8 cellular contexts compared by ENCODE assay signal in the genomic region with DNA sequence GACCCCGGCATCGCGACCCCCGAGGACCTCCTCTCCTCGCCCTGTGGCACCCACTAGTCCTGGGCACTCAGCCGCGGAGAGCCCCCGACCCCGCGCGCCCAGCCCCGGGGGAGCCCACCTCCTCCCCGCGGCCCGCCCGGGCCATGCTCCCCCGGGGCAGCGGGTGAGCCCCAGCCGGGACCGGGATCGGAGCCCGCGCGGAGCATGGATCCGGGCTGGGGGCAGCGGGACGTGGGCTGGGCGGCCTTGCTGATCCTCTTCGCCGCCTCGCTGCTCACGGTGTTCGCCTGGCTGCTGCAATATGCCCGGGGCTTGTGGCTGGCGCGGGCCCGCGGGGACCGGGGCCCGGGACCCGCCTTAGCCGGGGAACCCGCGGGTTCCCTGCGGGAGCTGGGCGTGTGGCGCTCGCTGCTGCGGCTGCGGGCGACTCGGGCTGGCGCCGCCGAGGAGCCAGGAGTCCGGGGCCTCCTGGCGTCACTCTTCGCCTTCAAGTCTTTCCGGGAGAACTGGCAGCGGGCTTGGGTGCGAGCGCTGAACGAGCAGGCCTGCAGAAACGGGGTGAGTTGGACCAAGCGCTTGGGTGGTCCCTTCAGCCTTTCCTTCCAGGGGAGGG. TPM values are rescaled to one million over a fixed set of nuclear protein-coding genes. Genes with fewer than 3 reads are reported as not detected.
DNase-seq lines count a peak whose midpoint lies in the region; ATAC-seq, FAIRE-seq and TF ChIP-seq lines count a peak whose summit lies in the region.

No MANE protein-coding gene starts in this region.

- no peaks in the 10 kb centered on the region for H3K27me3 Mint-ChIP-seq in activated T-helper 17 cell treated with anti-CD3 and anti-CD28 coated beads, Interleukin-2, amount 50 U/mL, for 72 hours

- FAIRE-seq in A549 (lab: Jason Lieb, UNC) (no peak), RCC 7860 (lab: Jason Lieb, UNC) (no peak)

- peak overlapping the region; percentile 69 to 86 (median 71) for H3K9ac ChIP-seq in skeletal muscle tissue (ENCODE audit: low read depth in 1 of 3, low read length in 3 of 3)

- no peak for TF ChIP-seq RAD21 in A549 (conservative IDR thresholded peaks at IDR 0.05 in 1 of 2, IDR thresholded peaks at IDR 0.05 in 1 of 2)

- peaks cover 25% of the 10 kb centered on the region for H3K4me1 ChIP-seq in A549
- H3K4me1 ChIP-seq in right cardiac atrium (ENCODE audit: control insufficient read depth, insufficient read depth, low read length), result peaks cover 5% of the 10 kb centered on the region
- H3K4me1 ChIP-seq in skeletal muscle tissue (ENCODE audit: control insufficient read depth in 3 of 3, insufficient read depth in 3 of 3, low read length in 3 of 3), result peaks cover 27 to 41% (median 30%) of the 10 kb centered on the region in 3 donors

- intact Hi-C loops in right cardiac atrium (cut with DNase I), result no loop called here

- H3K27ac ChIP-seq in A549 (peak overlapping the region; percentile 68 to 90), right cardiac atrium (ENCODE audit: low read length) (peak overlapping the region; percentile 89), skeletal muscle tissue (ENCODE audit: low read depth, low read length) (peak overlapping the region; percentile 57)

- H3K9me3 Mint-ChIP-seq in activated T-helper 17 cell treated with anti-CD3 and anti-CD28 coated beads, Interleukin-2, amount 50 U/mL, for 72 hours, result no peaks in the 10 kb centered on the region

- peaks cover 14% of the 10 kb centered on the region for H3K4me1 Mint-ChIP-seq in activated T-helper 17 cell treated with anti-CD3 and anti-CD28 coated beads, Interleukin-2, amount 50 U/mL, for 72 hours

- ATAC-seq in A549, result peak; percentile 53 to 57
- ATAC-seq in GM18520 (IDR thresholded peaks at IDR 0.05; ENCODE audit: unreplicated experiment), result peak; percentile 4
- peak; percentile 18 for ATAC-seq in HG03103 (IDR thresholded peaks at IDR 0.05; ENCODE audit: low read depth, unreplicated experiment)
- peak; percentile 5 for ATAC-seq in activated T-helper 17 cell treated with anti-CD3 and anti-CD28 coated beads, Interleukin-2, amount 50 U/mL, for 72 hours (replicated peaks)
- peak in 1 of 2 donors; percentile 26 for ATAC-seq in right cardiac atrium

- no peak for TF ChIP-seq CTCF in A549 (IDR thresholded peaks at IDR 0.05)

- no peak for TF ChIP-seq POLR2A in A549 (IDR thresholded peaks at IDR 0.05; ENCODE audit: low read length)

- CTCF ChIA-PET in A549 (lab: Yijun Ruan, JAX), result interaction anchor here (1.1 to 2.9 kb wide), 7 partner anchors 9 to 216 kb away, joined by 3 to 9 read pairs (median 5); a partner anchor contains a TSS

- H3K27me3 ChIP-seq in right cardiac atrium (ENCODE audit: control insufficient read depth, insufficient read depth), result no peaks in the 10 kb centered on the region
- H3K27me3 ChIP-seq in skeletal muscle tissue (ENCODE audit: control insufficient read depth in 3 of 3, insufficient read depth in 3 of 3, low read length in 3 of 3), result no peaks in the 10 kb centered on the region

- peak overlapping the region; percentile 86 for H3K4me3 ChIP-seq in A549
- peak overlapping the region; percentile 99 for H3K4me3 ChIP-seq in right cardiac atrium (ENCODE audit: low read length)
- peak overlapping the region; percentile 65 to 85 (median 77) for H3K4me3 ChIP-seq in skeletal muscle tissue (ENCODE audit: low read length in 3 of 3)

- DNase-seq in A549 (ENCODE audit: low read depth in 1 of 2, low spot score in 1 of 2), result no peak
- DNase-seq in right cardiac atrium, result peak in 2 of 3 donors; percentile 63 to 71
- DNase-seq in stimulated activated CD4-positive, alpha-beta T cell treated with anti-CD3 and anti-CD28 coated beads, Interleukin-4, amount 100 ng/mL, for 1 hour, result no peak
- DNase-seq in RCC 7860 (ENCODE audit: low spot score), result no peak

- H3K9me3 ChIP-seq in A549, result no peaks in the 10 kb centered on the region
- no peaks in the 10 kb centered on the region for H3K9me3 ChIP-seq in right cardiac atrium (ENCODE audit: control insufficient read depth, low read length)
- no peaks in the 10 kb centered on the region for H3K9me3 ChIP-seq in skeletal muscle tissue (ENCODE audit: control insufficient read depth in 3 of 3, low read length in 3 of 3)

- peaks cover 20 to 25% (median 20%) of the 10 kb centered on the region in 3 donors for H3K36me3 ChIP-seq in skeletal muscle tissue (ENCODE audit: control insufficient read depth in 3 of 3, insufficient read depth in 3 of 3, low read length in 3 of 3)

- H3K27ac Mint-ChIP-seq in activated T-helper 17 cell treated with anti-CD3 and anti-CD28 coated beads, Interleukin-2, amount 50 U/mL, for 72 hours, result peak overlapping the region; percentile 95

- WGBS in A549 (ENCODE audit: missing lambda C conversion rate), result no CpG with 5 or more reads among the region's 65 CpGs
- under 1% methylated on average over 65 of the region's 65 CpGs for WGBS in right cardiac atrium

- POLR2A ChIA-PET in A549 (lab: Yijun Ruan, JAX), result interaction anchor here (1.3 to 2.0 kb wide), 3 partner anchors 13 to 23 kb away, joined by 3 to 11 read pairs (median 8); a partner anchor contains a TSS

- peaks cover 37% of the 10 kb centered on the region for H3K36me3 Mint-ChIP-seq in activated T-helper 17 cell treated with anti-CD3 and anti-CD28 coated beads, Interleukin-2, amount 50 U/mL, for 72 hours (ENCODE audit: low read depth)

- TF ChIP-seq EP300 in A549 (IDR thresholded peaks at IDR 0.05), result no peak

- H3K4me3 Mint-ChIP-seq in activated T-helper 17 cell treated with anti-CD3 and anti-CD28 coated beads, Interleukin-2, amount 50 U/mL, for 72 hours, result peak overlapping the region; percentile 98

- peak overlapping the region; percentile 82 for H3K4me2 ChIP-seq in A549

TF ChIP-seq in A549, 52 proteins besides CTCF, POLR2A, EP300 and RAD21:
- no peak for TF ChIP-seq EHF (CRISPR knock-in tag; IDR thresholded peaks at IDR 0.05)
- 0 out of 2 replicates have a peak, but pooled peaks have one; percentile 10 for TF ChIP-seq PHF8 (IDR thresholded peaks at IDR 0.05; ENCODE audit: borderline replicate concordance, low read depth)
- no peak for TF ChIP-seq GATA3 (IDR thresholded peaks at IDR 0.05; ENCODE audit: borderline replicate concordance)
- TF ChIP-seq, protein P1, sequence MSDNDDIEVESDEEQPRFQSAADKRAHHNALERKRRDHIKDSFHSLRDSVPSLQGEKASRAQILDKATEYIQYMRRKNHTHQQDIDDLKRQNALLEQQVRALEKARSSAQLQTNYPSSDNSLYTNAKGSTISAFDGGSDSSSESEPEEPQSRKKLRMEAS (IDR thresholded peaks at IDR 0.05), result 0 out of 2 replicates have a peak, but pooled peaks have one; percentile 5

RNA-seq across cellular contexts. Expression of a gene that starts 0.5 kb away (rescaled TPM):
- 2.4 and 3.5 TPM in 2 replicates for polyA plus RNA-seq in A549 (2011; rRNA removed)
- polyA plus RNA-seq in A549 (2012; cell fraction: cytosol; rRNA removed), result 4.0 and 5.3 TPM in 2 replicates
- polyA plus RNA-seq in A549 (2012; cell fraction: nucleus; rRNA removed), result 13.3 and 14.2 TPM in 2 replicates
- polyA plus RNA-seq in A549 (2017; fragmentation: RNase III; extraction: RNeasy Plus Mini Kit Qiagen cat#74134 plus additional on column Dnase treatment), result 4.1 to 4.8 TPM (median 4.2 TPM) in 3 replicates
- polyA minus RNA-seq in A549 (2011; rRNA and poly(A)+ RNA removed), result 10.6 and 11.8 TPM in 2 replicates
- 10 to 100 TPM; 16.5 to 26.4 TPM for total RNA-seq in activated T-helper 17 cell treated with anti-CD3 and anti-CD28 coated beads, Interleukin-2, amount 50 U/mL, for 72 hours
- 10 to 100 TPM in 3 of 4 donors, 1 to 10 TPM in 1; 9.1 to 11.9 (median 11.0) TPM for total RNA-seq in right cardiac atrium
- polyA plus RNA-seq in right cardiac atrium, result 9.2 TPM
- total RNA-seq in skeletal muscle tissue, result 2.1 TPM

RNA-seq across cellular contexts. Expression of a gene that starts 6.0 kb away (rescaled TPM):
- 81.4 and 86.9 TPM in 2 replicates for polyA plus RNA-seq in A549 (2011; rRNA removed)
- 47.6 and 51.1 TPM in 2 replicates for polyA plus RNA-seq in A549 (2012; cell fraction: cytosol; rRNA removed)
- polyA plus RNA-seq in A549 (2012; cell fraction: nucleus; rRNA removed), result 128 and 131 TPM in 2 replicates
- 42.1 to 47.6 TPM (median 43.7 TPM) in 3 replicates for polyA plus RNA-seq in A549 (2017; fragmentation: RNase III; extraction: RNeasy Plus Mini Kit Qiagen cat#74134 plus additional on column Dnase treatment)
- 102 and 104 TPM in 2 replicates for polyA minus RNA-seq in A549 (2011; rRNA and poly(A)+ RNA removed)
- total RNA-seq in activated T-helper 17 cell treated with anti-CD3 and anti-CD28 coated beads, Interleukin-2, amount 50 U/mL, for 72 hours, result 10 to 100 TPM; 57.6 to 85.7 TPM
- 10 to 100 TPM; 15.2 to 24.7 (median 23.9) TPM for total RNA-seq in right cardiac atrium
- 14.4 TPM for polyA plus RNA-seq in right cardiac atrium
- 8.4 TPM for total RNA-seq in skeletal muscle tissue

RNA-seq across cellular contexts. Expression of a gene that starts 13.7 kb away (rescaled TPM):
- polyA plus RNA-seq in A549 (2011; rRNA removed), result 13.0 and 16.3 TPM in 2 replicates
- polyA plus RNA-seq in A549 (2012; cell fraction: cytosol; rRNA removed), result 11.6 and 14.6 TPM in 2 replicates
- 30.1 and 38.3 TPM in 2 replicates for polyA plus RNA-seq in A549 (2012; cell fraction: nucleus; rRNA removed)
- polyA plus RNA-seq in A549 (2017; fragmentation: RNase III; extraction: RNeasy Plus Mini Kit Qiagen cat#74134 plus additional on column Dnase treatment), result 10.0 to 11.7 TPM (median 10.3 TPM) in 3 replicates
- 19.5 and 31.3 TPM in 2 replicates for polyA minus RNA-seq in A549 (2011; rRNA and poly(A)+ RNA removed)
- total RNA-seq in activated T-helper 17 cell treated with anti-CD3 and anti-CD28 coated beads, Interleukin-2, amount 50 U/mL, for 72 hours, result 10 to 100 TPM; 41.6 to 47.5 TPM
- total RNA-seq in right cardiac atrium, result 10 to 100 TPM; 11.4 to 17.0 (median 15.4) TPM
- polyA plus RNA-seq in right cardiac atrium, result 8.4 TPM
- 18.3 TPM for total RNA-seq in skeletal muscle tissue

RNA-seq across cellular contexts. Expression of a gene that starts 23.0 kb away (rescaled TPM):
- 62.2 and 77.6 TPM in 2 replicates for polyA plus RNA-seq in A549 (2011; rRNA removed)
- polyA plus RNA-seq in A549 (2012; cell fraction: cytosol; rRNA removed), result 71.6 and 74.7 TPM in 2 replicates
- polyA plus RNA-seq in A549 (2012; cell fraction: nucleus; rRNA removed), result 83.1 and 86.5 TPM in 2 replicates
- 48.8 to 51.7 TPM (median 49.1 TPM) in 3 replicates for polyA plus RNA-seq in A549 (2017; fragmentation: RNase III; extraction: RNeasy Plus Mini Kit Qiagen cat#74134 plus additional on column Dnase treatment)
- polyA minus RNA-seq in A549 (2011; rRNA and poly(A)+ RNA removed), result 56.8 and 74.4 TPM in 2 replicates
- 10 to 100 TPM; 15.7 to 26.3 TPM for total RNA-seq in activated T-helper 17 cell treated with anti-CD3 and anti-CD28 coated beads, Interleukin-2, amount 50 U/mL, for 72 hours
- total RNA-seq in right cardiac atrium, result 10 to 100 TPM; 17.3 to 28.0 (median 22.2) TPM
- 28.0 TPM for polyA plus RNA-seq in right cardiac atrium
- 6.8 TPM for total RNA-seq in skeletal muscle tissue

RNA-seq across cellular contexts. Expression of a gene that starts 40.0 kb away (rescaled TPM):
- polyA plus RNA-seq in A549 (2011; rRNA removed) (4.6 and 11.3 TPM in 2 replicates), A549 (2017; fragmentation: RNase III; extraction: RNeasy Plus Mini Kit Qiagen cat#74134 plus additional on column Dnase treatment) (10.8 to 12.1 TPM (median 12.0 TPM) in 3 replicates), right cardiac atrium (23.5 TPM)
- 7.0 and 7.1 TPM in 2 replicates for polyA plus RNA-seq in A549 (2012; cell fraction: cytosol; rRNA removed)
- 19.4 and 21.8 TPM in 2 replicates for polyA plus RNA-seq in A549 (2012; cell fraction: nucleus; rRNA removed)
- polyA minus RNA-seq in A549 (2011; rRNA and poly(A)+ RNA removed), result 11.6 and 15.0 TPM in 2 replicates
- 10 to 100 TPM; 31.7 to 33.7 TPM for total RNA-seq in activated T-helper 17 cell treated with anti-CD3 and anti-CD28 coated beads, Interleukin-2, amount 50 U/mL, for 72 hours
- total RNA-seq in right cardiac atrium (10 to 100 TPM; 20.4 to 23.7 (median 21.5) TPM), skeletal muscle tissue (21.4 TPM)

Comparison
In these comparisons a context has a peak if more than half of its experiments do, and no peak if none do; other contexts are left out.
1. DNase-seq: peak in right cardiac atrium (2 of 3); none in A549 (0 of 2), stimulated activated CD4-positive, alpha-beta T cell treated with anti-CD3 and anti-CD28 coated beads, Interleukin-4, amount 100 ng/mL, for 1 hour (single experiment) and RCC 7860 (single experiment).
2. Peak in every context shown above with its lines, with median percentiles within 50 percentile points of each other: H3K27ac ChIP-seq and H3K4me3 ChIP-seq.